Comparison of ENCODE assay signal across 8 cellular contexts in the genomic region with DNA sequence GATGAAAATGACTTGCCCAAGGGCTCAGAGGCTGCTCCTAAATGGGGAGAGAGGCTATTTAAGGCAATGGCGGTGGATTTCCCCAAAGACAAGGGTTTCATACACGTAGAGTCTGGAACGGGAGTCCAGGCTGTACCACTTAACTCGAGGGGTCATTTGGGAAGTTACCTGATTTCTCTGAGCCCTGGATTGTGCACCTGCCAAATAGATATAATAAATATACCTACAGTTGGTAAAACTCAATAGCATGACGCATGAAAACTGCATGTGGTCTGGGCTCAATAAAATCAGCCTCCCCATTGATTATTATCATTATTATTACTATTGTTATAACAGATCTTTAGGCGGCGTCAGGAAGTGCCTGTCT. TPM values are rescaled to one million over a fixed set of nuclear protein-coding genes. Genes with fewer than 3 reads are reported as not detected.
A peak's percentile ranks its signal among the peaks of the same experiment; 100 is the strongest.
DNase-seq lines count a peak whose midpoint lies in the region; ATAC-seq and TF ChIP-seq lines count a peak whose summit lies in the region.

No MANE protein-coding gene starts in this region.

- H3K9me3 Mint-ChIP-seq in progenitor cell of endocrine pancreas (ENCODE audit: low read depth): no peaks in the 10 kb centered on the region

- no peak for TF ChIP-seq CTCF in esophagus muscularis mucosa (IDR thresholded peaks at IDR 0.05)
- TF ChIP-seq CTCF in progenitor cell of endocrine pancreas (IDR thresholded peaks at IDR 0.05; ENCODE audit: unreplicated experiment): no peak

- TF ChIP-seq EP300 in esophagus muscularis mucosa (IDR thresholded peaks at IDR 0.05): no peak

- ATAC-seq in HG03342 (IDR thresholded peaks at IDR 0.05; ENCODE audit: unreplicated experiment): no peak

- peaks cover 21 to 44% (median 39%) of the 10 kb centered on the region in 4 donors for H3K4me1 ChIP-seq in esophagus muscularis mucosa

- no peak for TF ChIP-seq POLR2A in esophagus muscularis mucosa (IDR thresholded peaks at IDR 0.05; ENCODE audit: low read depth)

- no peaks in the 10 kb centered on the region for H3K9me3 ChIP-seq in esophagus muscularis mucosa

- WGBS in esophagus muscularis mucosa: 21% methylated on average over 7 of the region's 7 CpGs

- H3K4me1 Mint-ChIP-seq in progenitor cell of endocrine pancreas (ENCODE audit: low read depth): peaks cover 16% of the 10 kb centered on the region

- no peaks in the 10 kb centered on the region for H3K36me3 Mint-ChIP-seq in progenitor cell of endocrine pancreas (ENCODE audit: insufficient read depth)

- DNase-seq in SK-MEL-5 (ENCODE audit: low read depth, low spot score) (peak; percentile 13), esophagus muscularis mucosa (ENCODE audit: extremely low spot score) (no peak), progenitor cell of endocrine pancreas (ENCODE audit: low spot score, unreplicated experiment) (no peak), NCI-H1417 treated with DMSO at 0.1 percent for 48 hours (lab: John Stamatoyannopoulos, UW) (no peak), NCI-H2171 (lab: John Stamatoyannopoulos, UW) (no peak), NCI-H82 (lab: John Stamatoyannopoulos, UW) (no peak)

- in situ Hi-C loops in SK-MEL-5 (cut with HindIII; ENCODE audit: low pct_unique_long_range_greater_than_20kb, low sequenced_read_pairs): no loop called here

- H3K4me3 ChIP-seq in GM08714 (ENCODE audit: low read length): peak overlapping the region; percentile 72; the same call in 1 of the 2 replicates
- H3K4me3 ChIP-seq in esophagus muscularis mucosa: peak overlapping the region; percentile 75 to 95 (median 84)

- peak overlapping the region; percentile 91 to 95 (median 94) for H3K27ac ChIP-seq in esophagus muscularis mucosa (replicated peaks in 1 of 4)

- H3K27ac Mint-ChIP-seq in progenitor cell of endocrine pancreas: peak overlapping the region; percentile 98

- peak overlapping the region; percentile 90 for H3K4me3 Mint-ChIP-seq in progenitor cell of endocrine pancreas (ENCODE audit: low read depth)

- H3K27me3 Mint-ChIP-seq in progenitor cell of endocrine pancreas: peaks cover 30% of the 10 kb centered on the region

- intact Hi-C loops in esophagus muscularis mucosa (cut with DNase I): loop anchor here (2.0 to 10.0 kb wide), 4 partner anchors 40 to 140 kb away; no protein-coding TSS in a partner anchor

- H3K27me3 ChIP-seq in esophagus muscularis mucosa: no peaks in the 10 kb centered on the region

- no peaks in the 10 kb centered on the region for H3K36me3 ChIP-seq in esophagus muscularis mucosa

RNA-seq across cellular contexts. Expression of gene ITPR1, which starts 1.3 kb away (rescaled TPM):
- 13.4 and 14.5 TPM in 2 replicates for total RNA-seq in SK-MEL-5 (2014; rRNA removed; shearing (Covaris generic))
- 9.8 and 12.4 TPM in 2 replicates for polyA plus RNA-seq in SK-MEL-5 (2015; cell fraction: cytosol; rRNA removed)
- polyA plus RNA-seq in SK-MEL-5 (2015; cell fraction: nucleus; rRNA removed): 14.9 and 25.0 TPM in 2 replicates
- total RNA-seq in esophagus muscularis mucosa (100 to 1,000 TPM; 204 to 271 (median 222) TPM), progenitor cell of endocrine pancreas (10.8 and 11.2 TPM in 2 replicates)

RNA-seq across cellular contexts. Expression of gene SUMF1, which starts 24.8 kb away (rescaled TPM):
- total RNA-seq in SK-MEL-5 (2014; rRNA removed; shearing (Covaris generic)): 70.5 and 78.2 TPM in 2 replicates
- 105 and 106 TPM in 2 replicates for polyA plus RNA-seq in SK-MEL-5 (2015; cell fraction: cytosol; rRNA removed)
- 11.5 and 16.2 TPM in 2 replicates for polyA plus RNA-seq in SK-MEL-5 (2015; cell fraction: nucleus; rRNA removed)
- total RNA-seq in esophagus muscularis mucosa (10 to 100 TPM; 28.7 to 49.0 (median 41.6) TPM), progenitor cell of endocrine pancreas (23.3 and 25.0 TPM in 2 replicates)

Comparison
In these comparisons a context has a peak if more than half of its experiments do, and no peak if none do; other contexts are left out.
1. RNA of gene ITPR1, which starts 1.3 kb away (total RNA-seq): 204 to 271 TPM in esophagus muscularis mucosa; 13.4 to 14.5 TPM in SK-MEL-5 and 10.8 to 11.2 TPM in progenitor cell of endocrine pancreas; every median in the first group is over 10 times any median in the second.